8 cellular contexts compared by ENCODE assay signal in the genomic region with DNA sequence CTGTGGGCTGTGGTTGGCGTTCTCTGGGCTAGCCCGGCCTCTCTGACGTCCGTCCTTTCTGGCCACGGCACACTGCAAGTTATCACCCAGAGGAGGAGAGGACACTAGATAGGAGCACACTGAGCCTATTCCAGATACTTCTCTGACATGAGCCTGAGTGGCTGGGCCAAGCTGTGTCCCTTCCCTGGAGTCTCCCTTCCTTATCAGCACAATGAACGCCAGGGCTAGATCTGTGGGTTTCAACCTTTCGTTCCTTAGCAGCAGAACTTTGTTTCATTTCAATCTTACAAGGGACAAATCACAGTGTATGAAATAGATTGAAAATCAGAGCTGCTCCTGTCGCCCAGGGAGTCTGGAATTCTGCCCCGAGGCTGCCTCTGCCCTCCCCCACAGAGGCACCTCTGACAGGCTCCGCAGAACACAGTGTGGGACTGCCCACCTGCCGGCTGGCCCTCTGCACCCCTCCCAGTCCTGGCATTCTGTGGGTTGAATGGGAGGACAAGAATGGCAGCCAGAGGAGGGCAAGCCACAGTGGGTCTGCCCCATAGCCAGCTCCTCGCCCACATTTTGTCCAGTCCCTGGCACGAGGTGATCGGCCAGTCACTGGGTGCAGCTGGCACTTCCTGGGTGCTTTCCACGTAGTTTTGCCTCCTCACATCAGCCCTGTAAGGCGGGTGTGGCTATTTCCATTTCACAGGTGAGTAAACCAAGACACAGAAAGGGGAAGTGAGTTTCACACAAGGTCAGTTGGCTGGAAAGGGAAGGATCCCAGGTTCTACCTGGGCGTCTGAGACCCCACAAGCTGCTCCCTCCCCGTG. TPM values are rescaled to one million over a fixed set of nuclear protein-coding genes. Genes with fewer than 3 reads are reported as not detected.
DNase-seq lines count a peak whose midpoint lies in the region; ATAC-seq and TF ChIP-seq lines count a peak whose summit lies in the region.

No MANE protein-coding gene starts in this region.

- peak overlapping the region; percentile 92 for H3K27ac Mint-ChIP-seq in T-helper 2 cell treated with Interferon-gamma antibody and Interleukin-4, amounts not matched to agents 5 μg/mL and 100 μg/mL, for 36 hours
- H3K27ac Mint-ChIP-seq in chondrocyte (ENCODE audit: unreplicated experiment): peak overlapping the region; percentile 57

- no peaks in the 10 kb centered on the region for H3K27me3 Mint-ChIP-seq in T-helper 2 cell treated with Interferon-gamma antibody and Interleukin-4, amounts not matched to agents 5 μg/mL and 100 μg/mL, for 36 hours (ENCODE audit: low read depth)
- H3K27me3 Mint-ChIP-seq in chondrocyte (ENCODE audit: low read depth): no peaks in the 10 kb centered on the region

- H3K4me3 ChIP-seq in muscle layer of duodenum (ENCODE audit: low read depth in 1 of 2, low read length in 2 of 2): no peak overlapping the region

- no peaks in the 10 kb centered on the region for H3K9me3 ChIP-seq in muscle layer of duodenum (ENCODE audit: control insufficient read depth in 1 of 2, low read length in 2 of 2)

- peaks cover 23% of the 10 kb centered on the region for H3K36me3 Mint-ChIP-seq in T-helper 2 cell treated with Interferon-gamma antibody and Interleukin-4, amounts not matched to agents 5 μg/mL and 100 μg/mL, for 36 hours (ENCODE audit: low read depth)
- H3K36me3 Mint-ChIP-seq in chondrocyte (ENCODE audit: low read depth): peaks cover 13% of the 10 kb centered on the region

- no peaks in the 10 kb centered on the region for H3K9me3 Mint-ChIP-seq in T-helper 2 cell treated with Interferon-gamma antibody and Interleukin-4, amounts not matched to agents 5 μg/mL and 100 μg/mL, for 36 hours
- H3K9me3 Mint-ChIP-seq in chondrocyte (ENCODE audit: low read depth): no peaks in the 10 kb centered on the region

- H3K36me3 ChIP-seq in muscle layer of duodenum (ENCODE audit: control insufficient read depth in 1 of 2, insufficient read depth in 2 of 2, low read length in 2 of 2): peaks cover 19% of the 10 kb centered on the region in 2 donors

- H3K4me1 Mint-ChIP-seq in T-helper 2 cell treated with Interferon-gamma antibody and Interleukin-4, amounts not matched to agents 5 μg/mL and 100 μg/mL, for 36 hours (ENCODE audit: low read depth): peaks cover 24% of the 10 kb centered on the region
- peaks cover 34% of the 10 kb centered on the region for H3K4me1 Mint-ChIP-seq in chondrocyte (ENCODE audit: low read depth)

- TF ChIP-seq CTCF in chondrocyte (IDR thresholded peaks at IDR 0.05): no peak

- peaks cover 10 to 42% of the 10 kb centered on the region in 2 donors for H3K4me1 ChIP-seq in muscle layer of duodenum (ENCODE audit: control insufficient read depth in 1 of 2, insufficient read depth in 2 of 2, low read length in 2 of 2)

- no peaks in the 10 kb centered on the region for H3K27me3 ChIP-seq in muscle layer of duodenum (ENCODE audit: low read depth, low read length)

- H3K27ac ChIP-seq in muscle layer of duodenum (ENCODE audit: low read length): peak overlapping the region; percentile 62

- no peak overlapping the region for H3K4me3 Mint-ChIP-seq in T-helper 2 cell treated with Interferon-gamma antibody and Interleukin-4, amounts not matched to agents 5 μg/mL and 100 μg/mL, for 36 hours
- no peak overlapping the region for H3K4me3 Mint-ChIP-seq in chondrocyte (ENCODE audit: unreplicated experiment)

- DNase-seq in T-helper 2 cell treated with Interferon-gamma antibody and Interleukin-4, amounts not matched to agents 5 μg/mL and 100 μg/mL, for 36 hours (ENCODE audit: low spot score): no peak
- no peak for DNase-seq in T-helper 2 cell
- peak; percentile 53 for DNase-seq in chondrocyte (ENCODE audit: low spot score)
- DNase-seq in medulla oblongata (ENCODE audit: extremely low spot score): no peak
- no peak for DNase-seq in stimulated activated CD4-positive, alpha-beta T cell treated with anti-CD3 and anti-CD28 coated beads, Interleukin-1b, Interleukin-23, amount 100 ng/mL, for 48 hours
- no peak for DNase-seq in DMS 273 treated with DMSO at 0.1 percent for 48 hours (lab: John Stamatoyannopoulos, UW)

- ATAC-seq in HG03378 (IDR thresholded peaks at IDR 0.05; ENCODE audit: unreplicated experiment): peak; percentile 55

RNA-seq across cellular contexts. Expression of gene MANBAL, which starts 26.0 kb away (rescaled TPM):
- total RNA-seq in chondrocyte: 30.9 to 34.1 TPM (median 32.5 TPM) in 3 replicates

RNA-seq across cellular contexts. Expression of gene SRC, which starts 30.4 kb away (rescaled TPM):
- 16.0 to 25.7 TPM (median 25.1 TPM) in 3 replicates for total RNA-seq in chondrocyte

RNA-seq across cellular contexts. Expression of gene GHRH, which starts 53.9 kb away (rescaled TPM):
- not detected in 3 replicates for total RNA-seq in chondrocyte
